9 cellular contexts compared by ENCODE assay signal in the genomic region with DNA sequence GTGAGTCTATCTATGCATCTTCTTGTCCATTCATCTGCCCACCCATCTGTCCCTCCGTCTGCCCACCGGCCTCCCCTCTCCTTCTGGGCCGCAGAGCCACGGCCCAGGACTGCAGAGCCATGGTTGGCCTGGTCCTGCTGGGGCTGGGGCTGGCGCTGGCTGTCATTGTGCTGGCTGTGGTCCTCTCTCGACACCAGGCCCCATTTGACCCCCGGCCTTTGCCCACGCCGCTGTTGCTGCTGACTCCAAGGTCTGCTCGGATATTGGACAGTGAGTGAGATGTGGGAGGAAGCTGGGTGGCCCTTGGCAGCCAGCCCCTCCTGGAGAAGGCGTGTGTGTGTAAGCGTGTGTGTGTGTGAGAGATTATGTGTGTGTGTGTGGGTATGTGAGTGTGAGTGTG. TPM values are rescaled to one million over a fixed set of nuclear protein-coding genes. Genes with fewer than 3 reads are reported as not detected.
"Had no signal": no experiment of that assay in that cellular context is flagged by ENCODE, and none has a peak within 500 bp of the region (broad histone marks: within the 10 kb centered on the region; RNA-seq: fewer than 3 reads in every experiment).

No MANE protein-coding gene starts in this region.

RNA-seq across cellular contexts. Expression of a gene that starts 7.7 kb away (rescaled TPM):
- total RNA-seq: activated CD4-positive, alpha-beta T cell treated with anti-CD3 and anti-CD28 coated beads for 36 hours; activated CD8-positive, alpha-beta T cell treated with anti-CD3 and anti-CD28 coated beads for 36 hours; astrocyte; cardiac muscle cell; NCI-H460; Right ventricle myocardium inferior; T-helper 2 cell treated with Interferon-gamma antibody and Interleukin-4, amounts not matched to agents 100 ng/mL and 5 ng/mL, for 36 hours had no signal
- polyA plus RNA-seq: cardiac muscle cell, IgD-negative memory B cell, SK-N-SH had no signal
